In genomic region chr19:18608805-18609716, GRCh38 we compare ENCODE assay signal across 14 cellular contexts. TPM values are rescaled to one million over a fixed set of nuclear protein-coding genes. Genes with fewer than 3 reads are reported as not detected.
DNase-seq lines count a peak whose midpoint lies in the region; ATAC-seq and TF ChIP-seq lines count a peak whose summit lies in the region.
"Had no signal": no experiment of that assay in that cellular context is flagged by ENCODE, and none has a peak within 500 bp of the region (broad histone marks: within the 10 kb centered on the region; RNA-seq: fewer than 3 reads in every experiment).

No MANE protein-coding gene starts in this region.

- no peak for DNase-seq in CD4-positive, CD25-positive, alpha-beta regulatory T cell
- DNase-seq in IMR-90: no peak
- DNase-seq in endothelial cell (ENCODE audit: low spot score): no peak
- no peak for DNase-seq in neural crest cell (ENCODE audit: low read depth, low spot score)
- DNase-seq in activated CD8-positive, alpha-beta T cell treated with anti-CD3 and anti-CD28 coated beads, Interleukin-2, amount 10 ng/mL, durations not matched to agents 7 days and 5 days: no peak
- DNase-seq in GM20000 (ENCODE audit: low spot score): no peak
- no peak for DNase-seq in glomerular visceral epithelial cell (ENCODE audit: extremely low spot score)
- DNase-seq: ACHN; AML-193; CD4-positive, alpha-beta memory T cell; MG63; NCI-H1092 treated with DMSO at 0.1 percent for 48 hours; NCI-H510A treated with DMSO at 0.1 percent for 48 hours had no signal

- no peak for TF ChIP-seq RAD21 in IMR-90 (IDR thresholded peaks at IDR 0.05; ENCODE audit: low read length)

- no peak overlapping the region for H3K9ac ChIP-seq in IMR-90 (ENCODE audit: low read depth, low read length)

- no peak overlapping the region for H2BK20ac ChIP-seq in IMR-90 (ENCODE audit: low read depth, low read length)

- peaks cover 66% of the 10 kb centered on the region for H3K27me3 Mint-ChIP-seq in CD4-positive, CD25-positive, alpha-beta regulatory T cell
- H3K27me3 Mint-ChIP-seq in endothelial cell (ENCODE audit: unreplicated experiment) (peaks cover 27% of the 10 kb centered on the region), neural crest cell (ENCODE audit: low read depth) (peaks cover 83% of the 10 kb centered on the region)
- peaks cover 75% of the 10 kb centered on the region for H3K27me3 Mint-ChIP-seq in activated CD8-positive, alpha-beta T cell treated with anti-CD3 and anti-CD28 coated beads, Interleukin-2, amount 10 ng/mL, durations not matched to agents 7 days and 5 days (ENCODE audit: low read depth)

- H3K4ac ChIP-seq in IMR-90 (ENCODE audit: low read depth, low read length): no peak overlapping the region

- H4K20me1 ChIP-seq in IMR-90 (ENCODE audit: insufficient read depth, low read length): peaks cover 4% of the 10 kb centered on the region; the same call in 1 of the 2 replicates

- no peak overlapping the region for H2AK5ac ChIP-seq in IMR-90 (ENCODE audit: low read depth, low read length)

- peaks cover 3% of the 10 kb centered on the region for H3K36me3 Mint-ChIP-seq in CD4-positive, CD25-positive, alpha-beta regulatory T cell
- H3K36me3 Mint-ChIP-seq in endothelial cell (ENCODE audit: low read depth, unreplicated experiment): peaks cover 7% of the 10 kb centered on the region
- H3K36me3 Mint-ChIP-seq in neural crest cell (ENCODE audit: low read depth): no peaks in the 10 kb centered on the region
- H3K36me3 Mint-ChIP-seq in activated CD8-positive, alpha-beta T cell treated with anti-CD3 and anti-CD28 coated beads, Interleukin-2, amount 10 ng/mL, durations not matched to agents 7 days and 5 days (ENCODE audit: low read depth): no peaks in the 10 kb centered on the region
- H3K36me3 Mint-ChIP-seq: CD4-positive, alpha-beta memory T cell had no signal

- H3K9me1 ChIP-seq in IMR-90 (ENCODE audit: insufficient read depth, low read length): no peaks in the 10 kb centered on the region

- H3K27ac Mint-ChIP-seq in CD4-positive, CD25-positive, alpha-beta regulatory T cell: no peak overlapping the region
- H3K27ac Mint-ChIP-seq in endothelial cell (ENCODE audit: unreplicated experiment): peak overlapping the region; percentile 42
- H3K27ac Mint-ChIP-seq in neural crest cell (ENCODE audit: unreplicated experiment): no peak overlapping the region
- H3K27ac Mint-ChIP-seq in activated CD8-positive, alpha-beta T cell treated with anti-CD3 and anti-CD28 coated beads, Interleukin-2, amount 10 ng/mL, durations not matched to agents 7 days and 5 days: no peak overlapping the region

- no peak overlapping the region for H2BK5ac ChIP-seq in IMR-90 (ENCODE audit: low read depth, low read length, poor library complexity, severe bottlenecking)

- no peak overlapping the region for H3K4me3 ChIP-seq in CD4-positive, CD25-positive, alpha-beta regulatory T cell (ENCODE audit: low read depth, low read length)
- no peak overlapping the region for H3K4me3 ChIP-seq in IMR-90 (ENCODE audit: insufficient read depth, low read depth, low read length)
- H3K4me3 ChIP-seq: MG63 had no signal

- no peaks in the 10 kb centered on the region for H3K79me1 ChIP-seq in IMR-90 (ENCODE audit: low read depth in 1 of 2, low read length in 2 of 2)

- no peak overlapping the region for H2BK120ac ChIP-seq in IMR-90 (ENCODE audit: low read depth, low read length)

- in situ Hi-C loops in IMR-90 (cut with MboI; ENCODE audit: low sequenced_read_pairs): no loop called here

- no peak overlapping the region for H3K14ac ChIP-seq in IMR-90 (replicated peaks; ENCODE audit: low read depth, low read length)

- H3K4me2 ChIP-seq in IMR-90 (ENCODE audit: low read depth, low read length): no peak overlapping the region

- H2AK9ac ChIP-seq in IMR-90 (replicated peaks; ENCODE audit: low read depth, low read length, poor library complexity): peak overlapping the region; percentile 9

- H3K56ac ChIP-seq in IMR-90 (ENCODE audit: extremely low read depth, insufficient read depth, low read length): no peak overlapping the region

- no peak overlapping the region for H3K23ac ChIP-seq in IMR-90 (ENCODE audit: low read depth, low read length)

- BruUV-seq in IMR-90 (replicated peaks; lab: Mats Ljungman, UMichigan): no TSS peak

- no peak overlapping the region for H4K8ac ChIP-seq in IMR-90 (ENCODE audit: low read depth in 2 of 2, low read length in 2 of 2)

- CTCF ChIA-PET in IMR-90 (lab: Yijun Ruan, JAX): no interaction called here
- CTCF ChIA-PET in activated CD8-positive, alpha-beta T cell treated with anti-CD3 and anti-CD28 coated beads, Interleukin-2, amount 10 ng/mL, durations not matched to agents 7 days and 5 days (lab: Charles Lee): interaction anchor here (0.7 kb wide), 1 partner anchor 238 kb away, joined by 3 read pairs; no protein-coding TSS in a partner anchor

- TF ChIP-seq POLR2A in IMR-90 (IDR thresholded peaks at IDR 0.05; ENCODE audit: low read depth, low read length): no peak

- no peak overlapping the region for H2BK15ac ChIP-seq in IMR-90 (ENCODE audit: low read depth, low read length)

- H3K4me1 Mint-ChIP-seq in CD4-positive, CD25-positive, alpha-beta regulatory T cell: peaks cover 0 to 26% (median 8%) of the 10 kb centered on the region in 4 donors
- H3K4me1 Mint-ChIP-seq in endothelial cell (ENCODE audit: unreplicated experiment) (peaks cover 10% of the 10 kb centered on the region), neural crest cell (peaks cover 27% of the 10 kb centered on the region)
- peaks cover 18% of the 10 kb centered on the region for H3K4me1 Mint-ChIP-seq in activated CD8-positive, alpha-beta T cell treated with anti-CD3 and anti-CD28 coated beads, Interleukin-2, amount 10 ng/mL, durations not matched to agents 7 days and 5 days (ENCODE audit: low read depth)

- H3K27ac ChIP-seq in CD4-positive, CD25-positive, alpha-beta regulatory T cell (ENCODE audit: insufficient read depth, low read length, poor library complexity, severe bottlenecking): no peak overlapping the region
- no peak overlapping the region for H3K27ac ChIP-seq in IMR-90 (ENCODE audit: insufficient read depth, low read length)

- no peak overlapping the region for H3K18ac ChIP-seq in IMR-90 (ENCODE audit: low read depth, low read length)

- peaks cover 0 to 2% (median 0%) of the 10 kb centered on the region in 7 donors for H3K9me3 Mint-ChIP-seq in CD4-positive, CD25-positive, alpha-beta regulatory T cell
- H3K9me3 Mint-ChIP-seq in endothelial cell (ENCODE audit: unreplicated experiment): no peaks in the 10 kb centered on the region
- no peaks in the 10 kb centered on the region for H3K9me3 Mint-ChIP-seq in neural crest cell
- H3K9me3 Mint-ChIP-seq in activated CD8-positive, alpha-beta T cell treated with anti-CD3 and anti-CD28 coated beads, Interleukin-2, amount 10 ng/mL, durations not matched to agents 7 days and 5 days (ENCODE audit: insufficient read depth): no peaks in the 10 kb centered on the region

- no peaks in the 10 kb centered on the region for H3K36me3 ChIP-seq in CD4-positive, CD25-positive, alpha-beta regulatory T cell (ENCODE audit: control insufficient read depth, insufficient read depth, low read length)
- no peaks in the 10 kb centered on the region for H3K36me3 ChIP-seq in IMR-90 (ENCODE audit: control insufficient read depth, insufficient read depth, low read length)
- H3K36me3 ChIP-seq: MG63 had no signal

- no peak overlapping the region for H2AFZ ChIP-seq in IMR-90 (replicated peaks; ENCODE audit: low read length, poor library complexity)

- peaks cover 28% of the 10 kb centered on the region for H3K27me3 ChIP-seq in CD4-positive, CD25-positive, alpha-beta regulatory T cell (ENCODE audit: control insufficient read depth, insufficient read depth, low read length)
- peaks cover 88% of the 10 kb centered on the region for H3K27me3 ChIP-seq in IMR-90 (ENCODE audit: control insufficient read depth, insufficient read depth, low read length)

- no peak for ATAC-seq in CD4-positive, CD25-positive, alpha-beta regulatory T cell (ENCODE audit: low read depth in 2 of 2)
- no peak for ATAC-seq in IMR-90 (ENCODE audit: low read depth)
- ATAC-seq in activated CD8-positive, alpha-beta T cell treated with anti-CD3 and anti-CD28 coated beads, Interleukin-2, amount 10 ng/mL, durations not matched to agents 7 days and 5 days: no peak
- ATAC-seq: HCT116 had no signal

- peak overlapping the region in 3 of 4 donors; percentile 3 to 72 (median 69) for H3K4me3 Mint-ChIP-seq in CD4-positive, CD25-positive, alpha-beta regulatory T cell
- H3K4me3 Mint-ChIP-seq in endothelial cell (ENCODE audit: unreplicated experiment): peak overlapping the region; percentile 77
- peak overlapping the region; percentile 27 for H3K4me3 Mint-ChIP-seq in neural crest cell
- H3K4me3 Mint-ChIP-seq in activated CD8-positive, alpha-beta T cell treated with anti-CD3 and anti-CD28 coated beads, Interleukin-2, amount 10 ng/mL, durations not matched to agents 7 days and 5 days: no peak overlapping the region

- no peak overlapping the region for H4K91ac ChIP-seq in IMR-90 (ENCODE audit: insufficient read depth, low read depth, low read length)

- POLR2A ChIA-PET in IMR-90 (lab: Charles Lee; ENCODE audit: unreplicated experiment): no interaction called here
- POLR2A ChIA-PET in activated CD8-positive, alpha-beta T cell treated with anti-CD3 and anti-CD28 coated beads, Interleukin-2, amount 10 ng/mL, durations not matched to agents 7 days and 5 days (lab: Charles Lee): no interaction called here

- WGBS in IMR-90 (ENCODE audit: extremely low coverage in 2 of 2, insufficient read length in 1 of 2), 2 experiments: 49% methylated on average over 2 of the region's 9 CpGs; no CpG with 5 or more reads in 1 of the 2 experiments

- peaks cover 39% of the 10 kb centered on the region for H3K4me1 ChIP-seq in CD4-positive, CD25-positive, alpha-beta regulatory T cell (ENCODE audit: control insufficient read depth, insufficient read depth, low read length, poor library complexity, severe bottlenecking)
- peaks cover 11% of the 10 kb centered on the region; the same call in 1 of the 2 replicates for H3K4me1 ChIP-seq in IMR-90 (ENCODE audit: control insufficient read depth, insufficient read depth, low read length)

- H4K5ac ChIP-seq in IMR-90 (ENCODE audit: low read depth, low read length): no peak overlapping the region

- H3K9me3 ChIP-seq in CD4-positive, CD25-positive, alpha-beta regulatory T cell (ENCODE audit: control insufficient read depth in 2 of 2, low read length in 2 of 2): no peaks in the 10 kb centered on the region
- H3K9me3 ChIP-seq in IMR-90 (ENCODE audit: control insufficient read depth, insufficient read depth, low read length): no peaks in the 10 kb centered on the region
- H3K9me3 ChIP-seq: MG63 had no signal

- dilution Hi-C loops in IMR-90 (cut with HindIII; ENCODE audit: low sequenced_read_pairs, unreplicated experiment): no loop called here

- no peak for TF ChIP-seq CTCF in IMR-90 (conservative IDR thresholded peaks at IDR 0.05; ENCODE audit: low read depth, low read length)
- TF ChIP-seq CTCF in endothelial cell (IDR thresholded peaks at IDR 0.05; ENCODE audit: unreplicated experiment): no peak
- no peak for TF ChIP-seq CTCF in neural crest cell (conservative IDR thresholded peaks at IDR 0.05)
- TF ChIP-seq CTCF in GM20000 (IDR thresholded peaks at IDR 0.05; ENCODE audit: extremely low read depth, missing control alignments): no peak

- intact Hi-C loops in IMR-90 (cut with micrococcal nuclease): no loop called here

RNA-seq across cellular contexts. Expression of gene CRLF1, which starts 2.5 kb away (rescaled TPM):
- not detected for total RNA-seq in CD4-positive, CD25-positive, alpha-beta regulatory T cell
- 1 to 10 TPM in 1 of 4 donors, under 1 TPM in 1, not detected in 2; 0.31 to 1.1 TPM for polyA plus RNA-seq in CD4-positive, CD25-positive, alpha-beta regulatory T cell
- 0.18 and 0.28 TPM in 2 replicates for total RNA-seq in IMR-90 (2012; rRNA removed)
- polyA plus RNA-seq in IMR-90 (2012; rRNA removed): 3.0 and 3.1 TPM in 2 replicates
- polyA plus RNA-seq in IMR-90 (2012; cell fraction: cytosol; rRNA removed): 3.2 TPM in 2 replicates
- 0.38 and 2.1 TPM in 2 replicates for polyA plus RNA-seq in IMR-90 (2012; cell fraction: nucleus; rRNA removed; ENCODE audit: low replicate concordance)
- 0.74 TPM for total RNA-seq in endothelial cell (ENCODE audit: unreplicated experiment)
- total RNA-seq in neural crest cell: 0.68 and 1.5 TPM in 2 replicates
- not detected for total RNA-seq in activated CD8-positive, alpha-beta T cell treated with anti-CD3 and anti-CD28 coated beads, Interleukin-2, amount 10 ng/mL, durations not matched to agents 7 days and 5 days
- total RNA-seq: CD4-positive, alpha-beta memory T cell had no signal

RNA-seq across cellular contexts. Expression of gene TMEM59L, which starts 3.6 kb away (rescaled TPM):
- not detected for total RNA-seq in CD4-positive, CD25-positive, alpha-beta regulatory T cell
- polyA plus RNA-seq in CD4-positive, CD25-positive, alpha-beta regulatory T cell: not detected
- under 0.01 and 0.28 TPM in 2 replicates for total RNA-seq in IMR-90 (2012; rRNA removed)
- polyA plus RNA-seq in IMR-90 (2012; rRNA removed): 5.9 and 6.1 TPM in 2 replicates
- polyA plus RNA-seq in IMR-90 (2012; cell fraction: cytosol; rRNA removed): 5.6 and 9.7 TPM in 2 replicates
- 21.2 and 55.5 TPM in 2 replicates for polyA plus RNA-seq in IMR-90 (2012; cell fraction: nucleus; rRNA removed; ENCODE audit: low replicate concordance)
- 0.15 TPM for total RNA-seq in endothelial cell (ENCODE audit: unreplicated experiment)
- total RNA-seq in neural crest cell: 6.4 and 6.5 TPM in 2 replicates
- not detected for total RNA-seq in activated CD8-positive, alpha-beta T cell treated with anti-CD3 and anti-CD28 coated beads, Interleukin-2, amount 10 ng/mL, durations not matched to agents 7 days and 5 days
- total RNA-seq: CD4-positive, alpha-beta memory T cell had no signal
- polyA plus RNA-seq: CD4-positive, alpha-beta memory T cell had no signal

RNA-seq across cellular contexts. Expression of gene REX1BD, which starts 20.5 kb away (rescaled TPM):
- 87.4 TPM for total RNA-seq in CD4-positive, CD25-positive, alpha-beta regulatory T cell
- 100 to 1,000 TPM; 139 to 163 (median 148) TPM for polyA plus RNA-seq in CD4-positive, CD25-positive, alpha-beta regulatory T cell
- total RNA-seq in IMR-90 (2012; rRNA removed) (14.2 and 19.2 TPM in 2 replicates), endothelial cell (ENCODE audit: unreplicated experiment) (88.8 TPM), neural crest cell (71.8 and 71.9 TPM in 2 replicates)
- 44.6 and 68.7 TPM in 2 replicates for polyA plus RNA-seq in IMR-90 (2012; rRNA removed)
- polyA plus RNA-seq in IMR-90 (2012; cell fraction: cytosol; rRNA removed): 147 and 160 TPM in 2 replicates
- polyA plus RNA-seq in IMR-90 (2012; cell fraction: nucleus; rRNA removed; ENCODE audit: low replicate concordance): 295 and 606 TPM in 2 replicates
- total RNA-seq in activated CD8-positive, alpha-beta T cell treated with anti-CD3 and anti-CD28 coated beads, Interleukin-2, amount 10 ng/mL, durations not matched to agents 7 days and 5 days: 10 to 100 TPM; 91.5 to 98.7 TPM

RNA-seq across cellular contexts. Expression of gene KLHL26, which starts 27.8 kb away (rescaled TPM):
- total RNA-seq in CD4-positive, CD25-positive, alpha-beta regulatory T cell: 16.7 TPM
- 1 to 10 TPM; 1.8 to 4.0 (median 2.6) TPM for polyA plus RNA-seq in CD4-positive, CD25-positive, alpha-beta regulatory T cell
- total RNA-seq in IMR-90 (2012; rRNA removed) (0.28 and 2.2 TPM in 2 replicates), endothelial cell (ENCODE audit: unreplicated experiment) (5.1 TPM), neural crest cell (11.1 and 12.3 TPM in 2 replicates)
- polyA plus RNA-seq in IMR-90 (2012; rRNA removed): 4.7 and 5.8 TPM in 2 replicates
- 1.9 and 3.3 TPM in 2 replicates for polyA plus RNA-seq in IMR-90 (2012; cell fraction: cytosol; rRNA removed)
- 2.6 and 6.8 TPM in 2 replicates for polyA plus RNA-seq in IMR-90 (2012; cell fraction: nucleus; rRNA removed; ENCODE audit: low replicate concordance)
- total RNA-seq in activated CD8-positive, alpha-beta T cell treated with anti-CD3 and anti-CD28 coated beads, Interleukin-2, amount 10 ng/mL, durations not matched to agents 7 days and 5 days: 10 to 100 TPM; 13.2 to 13.4 TPM

RNA-seq across cellular contexts. Expression of gene UBA52, which starts 37.4 kb away (rescaled TPM):
- total RNA-seq in CD4-positive, CD25-positive, alpha-beta regulatory T cell: 1,556 TPM
- 1,000 to 10,000 TPM; 1,213 to 1,759 (median 1,573) TPM for polyA plus RNA-seq in CD4-positive, CD25-positive, alpha-beta regulatory T cell
- total RNA-seq in IMR-90 (2012; rRNA removed) (1,030 and 1,144 TPM in 2 replicates), endothelial cell (ENCODE audit: unreplicated experiment) (1,465 TPM), neural crest cell (1,081 and 1,137 TPM in 2 replicates)
- polyA plus RNA-seq in IMR-90 (2012; rRNA removed): 2,778 and 3,008 TPM in 2 replicates
- polyA plus RNA-seq in IMR-90 (2012; cell fraction: cytosol; rRNA removed): 3,160 and 3,447 TPM in 2 replicates
- 792 and 822 TPM in 2 replicates for polyA plus RNA-seq in IMR-90 (2012; cell fraction: nucleus; rRNA removed; ENCODE audit: low replicate concordance)
- total RNA-seq in activated CD8-positive, alpha-beta T cell treated with anti-CD3 and anti-CD28 coated beads, Interleukin-2, amount 10 ng/mL, durations not matched to agents 7 days and 5 days: 1,000 to 10,000 TPM; 1,452 to 1,556 TPM
